ENCODE assay signal across 15 cellular contexts in genomic region chr2:159439421-159439820, GRCh38.
DNase-seq lines count a peak whose midpoint lies in the region; ATAC-seq and TF ChIP-seq lines count a peak whose summit lies in the region.
"Had no signal": no experiment of that assay in that cellular context is flagged by ENCODE, and none has a peak within 500 bp of the region (broad histone marks: within the 10 kb centered on the region; RNA-seq: fewer than 3 reads in every experiment).

No MANE protein-coding gene starts in this region.

- intact Hi-C loops in body of pancreas (cut with DNase I): no loop called here

- H3K36me3 Mint-ChIP-seq in GM23338 (ENCODE audit: low read depth) (peaks cover 29% of the 10 kb centered on the region; the same call in 2 of the 3 replicates), glutamatergic neuron (ENCODE audit: unreplicated experiment) (peaks cover 5% of the 10 kb centered on the region)

- H3K27ac ChIP-seq in GM23338 (ENCODE audit: low read depth): 0 out of 2 replicates have a peak overlapping the region, but pooled peaks have one; percentile 17
- peak overlapping the region in 3 of 4 donors; percentile 6 to 65 (median 50) for H3K27ac ChIP-seq in body of pancreas

- no peaks in the 10 kb centered on the region for H3K27me3 Mint-ChIP-seq in GM23338 (ENCODE audit: insufficient read depth, low read depth, poor library complexity)
- peaks cover 2% of the 10 kb centered on the region for H3K27me3 Mint-ChIP-seq in glutamatergic neuron (ENCODE audit: unreplicated experiment)
- H3K27me3 Mint-ChIP-seq: CD4-positive, alpha-beta memory T cell had no signal

- H3K9me2 ChIP-seq in GM23338 (ENCODE audit: insufficient read depth): no peaks in the 10 kb centered on the region

- no peaks in the 10 kb centered on the region for H3K9me3 ChIP-seq in body of pancreas
- H3K9me3 ChIP-seq: HAP-1 had no signal

- H3K4me3 ChIP-seq in GM23338 (no peak overlapping the region), body of pancreas (no peak overlapping the region)
- H3K4me3 ChIP-seq: GM12878, HAP-1 had no signal

- DNase-seq in GM23338 (ENCODE audit: low spot score): no peak
- DNase-seq in body of pancreas: no peak
- DNase-seq in glutamatergic neuron: no peak
- no peak for DNase-seq in C1 segment of cervical spinal cord (lab: John Stamatoyannopoulos, UW)
- no peak for DNase-seq in cerebellum (ENCODE audit: low spot score)
- DNase-seq in NCI-H510A (lab: John Stamatoyannopoulos, UW): no peak
- DNase-seq: CD4-positive, alpha-beta memory T cell; DMS 273 treated with DMSO at 0.1 percent for 48 hours; DMS53; DND-41; EL had no signal

- H3K27ac Mint-ChIP-seq in GM23338: no peak overlapping the region
- peak overlapping the region; percentile 12 for H3K27ac Mint-ChIP-seq in glutamatergic neuron (ENCODE audit: unreplicated experiment)
- H3K27ac Mint-ChIP-seq: CD14-positive monocyte had no signal

- no peak for TF ChIP-seq POLR2A in body of pancreas (IDR thresholded peaks at IDR 0.05)

- H2AFZ ChIP-seq in GM23338: no peak overlapping the region

- H3K4me3 Mint-ChIP-seq in GM23338: no peak overlapping the region
- no peak overlapping the region for H3K4me3 Mint-ChIP-seq in glutamatergic neuron (ENCODE audit: unreplicated experiment)
- H3K4me3 Mint-ChIP-seq: CD14-positive monocyte; CD4-positive, alpha-beta memory T cell had no signal

- H3K4me1 Mint-ChIP-seq in GM23338: no peaks in the 10 kb centered on the region
- no peaks in the 10 kb centered on the region for H3K4me1 Mint-ChIP-seq in glutamatergic neuron (ENCODE audit: low read depth, unreplicated experiment)
- H3K4me1 Mint-ChIP-seq: CD14-positive monocyte; CD4-positive, alpha-beta memory T cell had no signal

- H3K9me3 Mint-ChIP-seq in GM23338: no peaks in the 10 kb centered on the region
- H3K9me3 Mint-ChIP-seq in glutamatergic neuron (ENCODE audit: unreplicated experiment): no peaks in the 10 kb centered on the region
- H3K9me3 Mint-ChIP-seq: CD14-positive monocyte; CD4-positive, alpha-beta memory T cell had no signal

- peaks cover 22% of the 10 kb centered on the region; the same call in 1 of the 2 replicates for H3K36me3 ChIP-seq in GM23338 (ENCODE audit: insufficient read depth)
- H3K36me3 ChIP-seq in body of pancreas (replicated peaks in 1 of 2; ENCODE audit: insufficient read depth in 1 of 2, low read depth in 2 of 2): peaks cover 0 to 3% of the 10 kb centered on the region in 2 donors

- no peaks in the 10 kb centered on the region for H3K4me1 ChIP-seq in GM23338 (ENCODE audit: insufficient read depth)
- H3K4me1 ChIP-seq in body of pancreas: peaks cover 31% of the 10 kb centered on the region
- H3K4me1 ChIP-seq: HAP-1 had no signal

- H4K20me1 ChIP-seq in GM23338 (replicated peaks; ENCODE audit: insufficient read depth): no peaks in the 10 kb centered on the region

- H3F3A ChIP-seq in GM23338 (replicated peaks; ENCODE audit: low read depth): no peaks in the 10 kb centered on the region

- H3K4me2 ChIP-seq in GM23338: no peak overlapping the region

- TF ChIP-seq CTCF in GM23338 (conservative IDR thresholded peaks at IDR 0.05; ENCODE audit: low read depth in 2 of 2) (no peak), body of pancreas (IDR thresholded peaks at IDR 0.05) (no peak), glutamatergic neuron (IDR thresholded peaks at IDR 0.05; ENCODE audit: partially characterized antibody, unreplicated experiment) (no peak)

- ATAC-seq in GM23338 (no peak), body of pancreas (no peak), HG03039 (IDR thresholded peaks at IDR 0.05; ENCODE audit: unreplicated experiment) (no peak)
- ATAC-seq: GM12878 had no signal

- H3K79me2 ChIP-seq in GM23338 (replicated peaks; ENCODE audit: insufficient read depth): no peaks in the 10 kb centered on the region

- H3K27me3 ChIP-seq in GM23338 (ENCODE audit: insufficient read depth): no peaks in the 10 kb centered on the region
- H3K27me3 ChIP-seq in body of pancreas: no peaks in the 10 kb centered on the region

TF ChIP-seq in GM23338, 12 proteins besides CTCF, POLR2A, EP300 and RAD21 (continues in another document):
- TF ChIP-seq POLR2AphosphoS5 (IDR thresholded peaks at IDR 0.05; ENCODE audit: low read depth) (no peak), EZH2 (IDR thresholded peaks at IDR 0.05; ENCODE audit: low read depth, unreplicated experiment) (no peak), CREB1 (CRISPR knock-in tag; IDR thresholded peaks at IDR 0.05; ENCODE audit: low read depth) (no peak), EZH2phosphoT487 (IDR thresholded peaks at IDR 0.05; ENCODE audit: unreplicated experiment) (no peak), STAT1 (IDR thresholded peaks at IDR 0.05; ENCODE audit: unreplicated experiment) (no peak), ETS1 (IDR thresholded peaks at IDR 0.05) (no peak), ZNF114 (CRISPR knock-in tag; IDR thresholded peaks at IDR 0.05) (no peak), ZNF331 (CRISPR knock-in tag; IDR thresholded peaks at IDR 0.05; ENCODE audit: low read depth) (no peak), NANOG (IDR thresholded peaks at IDR 0.05; ENCODE audit: borderline replicate concordance) (no peak), ZNF462 (CRISPR knock-in tag; IDR thresholded peaks at IDR 0.05) (no peak)
